1 cellular context compared by ENCODE assay signal in genomic region chr9:137354845-137355420, GRCh38.
TF ChIP-seq lines count a peak whose summit lies in the region.

No MANE protein-coding gene starts in this region.

TF ChIP-seq in K562, 482 proteins besides CTCF, POLR2A, EP300 and RAD21:
- TF ChIP-seq, protein P1, sequence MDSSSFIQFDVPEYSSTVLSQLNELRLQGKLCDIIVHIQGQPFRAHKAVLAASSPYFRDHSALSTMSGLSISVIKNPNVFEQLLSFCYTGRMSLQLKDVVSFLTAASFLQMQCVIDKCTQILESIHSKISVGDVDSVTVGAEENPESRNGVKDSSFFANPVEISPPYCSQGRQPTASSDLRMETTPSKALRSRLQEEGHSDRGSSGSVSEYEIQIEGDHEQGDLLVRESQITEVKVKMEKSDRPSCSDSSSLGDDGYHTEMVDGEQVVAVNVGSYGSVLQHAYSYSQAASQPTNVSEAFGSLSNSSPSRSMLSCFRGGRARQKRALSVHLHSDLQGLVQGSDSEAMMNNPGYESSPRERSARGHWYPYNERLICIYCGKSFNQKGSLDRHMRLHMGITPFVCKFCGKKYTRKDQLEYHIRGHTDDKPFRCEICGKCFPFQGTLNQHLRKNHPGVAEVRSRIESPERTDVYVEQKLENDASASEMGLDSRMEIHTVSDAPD (CRISPR knock-in tag; IDR thresholded peaks at IDR 0.05): no peak
- 0 out of 2 replicates have a peak, but pooled peaks have one; percentile 41 for TF ChIP-seq ZNF263 (CRISPR knock-in tag; IDR thresholded peaks at IDR 0.05; ENCODE audit: borderline replicate concordance)
